Comparison of ENCODE assay signal across 8 cellular contexts in genomic region chr2:223943135-223943534, GRCh38. TPM values are rescaled to one million over a fixed set of nuclear protein-coding genes. Genes with fewer than 3 reads are reported as not detected.
DNase-seq lines count a peak whose midpoint lies in the region; ATAC-seq, FAIRE-seq and TF ChIP-seq lines count a peak whose summit lies in the region.

No MANE protein-coding gene starts in this region.

- FAIRE-seq in GM12878 (lab: Jason Lieb, UNC), result no peak

- H3K27ac ChIP-seq in GM12878 (ENCODE audit: control insufficient read depth, insufficient read depth) (no peak overlapping the region), mesenchymal stem cell (ENCODE audit: low read length, poor library complexity, severe bottlenecking) (peak overlapping the region; percentile 58), transverse colon (peak overlapping the region; percentile 93 to 97 (median 94))

- no peak for TF ChIP-seq POLR2A in GM12878 (IDR thresholded peaks at IDR 0.05; ENCODE audit: low read depth, low read length)
- no peak for TF ChIP-seq POLR2A in transverse colon (IDR thresholded peaks at IDR 0.05)

- H3K9ac ChIP-seq in GM12878 (ENCODE audit: control insufficient read depth, insufficient read depth, low read length), result no peak overlapping the region
- H3K9ac ChIP-seq in mesenchymal stem cell (ENCODE audit: low read length), result peak overlapping the region; percentile 97

- no peak overlapping the region for H3K4ac ChIP-seq in mesenchymal stem cell (ENCODE audit: low read depth in 1 of 2, low read length in 2 of 2)

- H3K36me3 ChIP-seq in GM12878 (ENCODE audit: control insufficient read depth in 2 of 2, insufficient read depth in 2 of 2, low read length in 1 of 2) (no peaks in the 10 kb centered on the region), mesenchymal stem cell (ENCODE audit: control insufficient read depth in 1 of 2, insufficient read depth in 2 of 2, low read depth in 1 of 2, low read length in 2 of 2) (peaks cover 0 to 2% of the 10 kb centered on the region in 2 experiments), transverse colon (no peaks in the 10 kb centered on the region)

- no peak overlapping the region for H2BK120ac ChIP-seq in mesenchymal stem cell (ENCODE audit: low read depth, low read length)

- H4K91ac ChIP-seq in mesenchymal stem cell (ENCODE audit: low read length), result no peak overlapping the region

- peak overlapping the region in 1 of 2 experiments; percentile 53 for H3K23ac ChIP-seq in mesenchymal stem cell (ENCODE audit: low read length in 2 of 2)

- peaks cover 67% of the 10 kb centered on the region for H3K4me1 Mint-ChIP-seq in activated naive CD4-positive, alpha-beta T cell treated with anti-CD3 and anti-CD28 coated beads, Interleukin-2, amount 50 U/mL, for 24 hours

- ATAC-seq in GM12878 (no peak), GM21786 (IDR thresholded peaks at IDR 0.05; ENCODE audit: unreplicated experiment) (no peak), HG02973 (IDR thresholded peaks at IDR 0.05; ENCODE audit: unreplicated experiment) (no peak)

- no peak for DNase-seq in activated naive CD4-positive, alpha-beta T cell (lab: John Stamatoyannopoulos, UW)
- no peak for DNase-seq in GM12878 (ENCODE audit: low read depth, low spot score)
- no peak for DNase-seq in mesenchymal stem cell
- no peak for DNase-seq in transverse colon
- no peak for DNase-seq in KG1 (lab: John Stamatoyannopoulos, UW)

- H3K36me3 Mint-ChIP-seq in activated naive CD4-positive, alpha-beta T cell treated with anti-CD3 and anti-CD28 coated beads, Interleukin-2, amount 50 U/mL, for 24 hours, result peaks cover 8% of the 10 kb centered on the region

- BruUV-seq in GM12878 (replicated peaks; lab: Mats Ljungman, UMichigan), result TSS peak; percentile 72

- intact Hi-C loops in GM12878 (cut with micrococcal nuclease; ENCODE audit: unreplicated experiment), result loop anchor here (5.0 kb wide), 1 partner anchor 106 kb away; the partner anchor contains the start of gene AP1S3
- intact Hi-C loops in transverse colon (cut with DNase I; ENCODE audit: low total_unique reads), result no loop called here

- WGBS in GM12878 (ENCODE audit: insufficient coverage, insufficient replicate concordance, low lambda C conversion rate, missing lambda C conversion rate), result 71% methylated on average over 1 of the region's 1 CpG
- WGBS in mesenchymal stem cell, result 88% methylated on average over 1 of the region's 1 CpG
- WGBS in transverse colon (ENCODE audit: low coverage in 1 of 2), 2 donors, result 40 to 48% methylated on average over 1 of the region's 1 CpG

- H4K20me1 ChIP-seq in GM12878 (ENCODE audit: control insufficient read depth, insufficient read depth), result no peaks in the 10 kb centered on the region

- TF ChIP-seq EP300 in GM12878 (IDR thresholded peaks at IDR 0.05; ENCODE audit: borderline replicate concordance in 1 of 2, control insufficient read depth in 1 of 2, low read depth in 2 of 2, low read length in 2 of 2) (no peak), transverse colon (IDR thresholded peaks at IDR 0.05; ENCODE audit: low read depth) (no peak)

- H3K9me3 Mint-ChIP-seq in activated naive CD4-positive, alpha-beta T cell treated with anti-CD3 and anti-CD28 coated beads, Interleukin-2, amount 50 U/mL, for 24 hours, result no peaks in the 10 kb centered on the region

- no peaks in the 10 kb centered on the region for H3K27me3 Mint-ChIP-seq in activated naive CD4-positive, alpha-beta T cell treated with anti-CD3 and anti-CD28 coated beads, Interleukin-2, amount 50 U/mL, for 24 hours

- no peak overlapping the region for H2AFZ ChIP-seq in GM12878 (ENCODE audit: control insufficient read depth, low read depth, low read length)
- H2AFZ ChIP-seq in mesenchymal stem cell (ENCODE audit: low read depth, low read length), result no peak overlapping the region

- H2BK12ac ChIP-seq in mesenchymal stem cell (ENCODE audit: low read length in 2 of 2), result no peak overlapping the region

- H3K4me3 ChIP-seq in GM12878 (peak overlapping the region; percentile 75; the same call in 1 of the 2 replicates), mesenchymal stem cell (ENCODE audit: insufficient read depth in 1 of 2, low read depth in 1 of 2, low read length in 2 of 2) (peak overlapping the region in 1 of 2 experiments; percentile 96), transverse colon (peak overlapping the region in 1 of 4 donors; percentile 97)

- no peaks in the 10 kb centered on the region for H3K27me3 ChIP-seq in GM12878 (replicated peaks in 1 of 2; ENCODE audit: control insufficient read depth in 2 of 2, insufficient read depth in 2 of 2, low read length in 1 of 2)
- no peaks in the 10 kb centered on the region for H3K27me3 ChIP-seq in mesenchymal stem cell (ENCODE audit: control insufficient read depth in 1 of 2, insufficient read depth in 1 of 2, low read length in 2 of 2)
- no peaks in the 10 kb centered on the region for H3K27me3 ChIP-seq in transverse colon

- peaks cover 49% of the 10 kb centered on the region for H3K79me2 ChIP-seq in GM12878 (ENCODE audit: control insufficient read depth, insufficient read depth, low read length)

- CTCF ChIA-PET in GM12878 (lab: Yijun Ruan, JAX), result interaction anchor here (0.6 to 1.3 kb wide), 7 partner anchors 12 to 543 kb away, joined by 3 to 9 read pairs (median 4); no protein-coding TSS in a partner anchor

- no peak for TF ChIP-seq RAD21 in GM12878 (IDR thresholded peaks at IDR 0.05; ENCODE audit: insufficient read depth, low read depth, low read length)

- H3K18ac ChIP-seq in mesenchymal stem cell (ENCODE audit: low read depth in 1 of 2, low read length in 2 of 2), result no peak overlapping the region

- RAD21 ChIA-PET in GM12878 (lab: Charles Lee; ENCODE audit: unreplicated experiment), result interaction anchor here (0.7 to 1.1 kb wide), 3 partner anchors 18 to 47 kb away, joined by 4 read pairs; no protein-coding TSS in a partner anchor

- no peak overlapping the region for H2BK15ac ChIP-seq in mesenchymal stem cell (ENCODE audit: low read depth, poor library complexity, severe bottlenecking)

- no peak overlapping the region for H4K8ac ChIP-seq in mesenchymal stem cell (ENCODE audit: low read length)

- peak overlapping the region; percentile 82 for H3K27ac Mint-ChIP-seq in activated naive CD4-positive, alpha-beta T cell treated with anti-CD3 and anti-CD28 coated beads, Interleukin-2, amount 50 U/mL, for 24 hours

- peaks cover 10% of the 10 kb centered on the region for H3K4me1 ChIP-seq in GM12878 (ENCODE audit: control insufficient read depth, insufficient read depth, low read length)
- peaks cover 8% of the 10 kb centered on the region for H3K4me1 ChIP-seq in mesenchymal stem cell (ENCODE audit: control insufficient read depth, insufficient read depth, low read depth, low read length)
- H3K4me1 ChIP-seq in transverse colon, result peaks cover 10 to 50% (median 26%) of the 10 kb centered on the region in 4 donors

- peak overlapping the region; percentile 61 for H2AK5ac ChIP-seq in mesenchymal stem cell (ENCODE audit: low read length, severe bottlenecking)

- no peak overlapping the region for H3K14ac ChIP-seq in mesenchymal stem cell (ENCODE audit: low read length in 2 of 2)

- SMC1A ChIA-PET in GM12878 (lab: Charles Lee; ENCODE audit: uncharacterized antibody, unreplicated experiment), result interaction anchor here (0.9 to 1.3 kb wide), 4 partner anchors 12 to 48 kb away, joined by 4 to 7 read pairs (median 6); partner anchors contain the start of gene MRPL44

- peaks cover 6% of the 10 kb centered on the region for H3K79me1 ChIP-seq in mesenchymal stem cell (replicated peaks; ENCODE audit: low read length, poor library complexity, severe bottlenecking)

- peak overlapping the region; percentile 88 for H3K4me2 ChIP-seq in GM12878 (ENCODE audit: control insufficient read depth, insufficient read depth)
- H3K4me2 ChIP-seq in mesenchymal stem cell (ENCODE audit: low read length, poor library complexity, severe bottlenecking), result peak overlapping the region; percentile 93

- peak overlapping the region; percentile 90 for H3K4me3 Mint-ChIP-seq in activated naive CD4-positive, alpha-beta T cell treated with anti-CD3 and anti-CD28 coated beads, Interleukin-2, amount 50 U/mL, for 24 hours

- no peak for TF ChIP-seq CTCF in GM12878 (IDR thresholded peaks at IDR 0.05 in 2 of 3, conservative IDR thresholded peaks at IDR 0.05 in 1 of 3; ENCODE audit: control insufficient read depth in 2 of 3, extremely low read depth in 1 of 3, insufficient read depth in 1 of 3, low read depth in 3 of 3, low read length in 3 of 3)
- TF ChIP-seq CTCF in transverse colon (IDR thresholded peaks at IDR 0.05), result no peak

- H3K9me3 ChIP-seq in GM12878 (replicated peaks; ENCODE audit: control insufficient read depth, insufficient read depth, low read length) (no peaks in the 10 kb centered on the region; the same call in 1 of the 3 replicates), mesenchymal stem cell (ENCODE audit: control insufficient read depth, low read length) (peaks cover 3% of the 10 kb centered on the region), transverse colon (no peaks in the 10 kb centered on the region)

- H2BK5ac ChIP-seq in mesenchymal stem cell (ENCODE audit: low read depth, low read length, poor library complexity, severe bottlenecking), result no peak overlapping the region

- POLR2A ChIA-PET in GM12878 (lab: Charles Lee), result interaction anchor here (0.9 to 1.1 kb wide), 2 partner anchors 12 to 46 kb away, joined by 3 to 7 read pairs; no protein-coding TSS in a partner anchor

- in situ Hi-C loops in GM12878 (cut with MboI) (no loop called here), transverse colon (cut with MboI; ENCODE audit: low pct_ligation_motif_present in 1 of 4, low pct_unique_long_range_greater_than_20kb in 1 of 4, low sequenced_read_pairs in 3 of 4) (no loop called here)

RNA-seq across cellular contexts. Expression of gene WDFY1, which starts 2.0 kb away (rescaled TPM):
- 74.7 and 94.2 TPM in 2 replicates for total RNA-seq in GM12878 (2013; cell fraction: nucleolus; rRNA removed)
- total RNA-seq in GM12878 (2014; rRNA removed) (16.7 and 17.0 TPM in 2 replicates), GM12878 (2014; rRNA removed; fragmentation: Illumina TruSeq; extraction: Trizol) (13.2 and 14.3 TPM in 2 replicates), GM12878 (2021) (10.5 and 10.9 TPM in 2 replicates), transverse colon (10 to 100 TPM; 40.4 to 99.6 (median 71.6) TPM)
- polyA plus RNA-seq in GM12878 (2011; ENCODE audit: low read depth), result 23.3 TPM
- polyA plus RNA-seq in GM12878 (2011; rRNA removed) (28.1 and 36.3 TPM in 2 replicates), GM12878 (2014; fragmentation: Illumina TruSeq; extraction: Trizol) (11.9 and 14.3 TPM in 2 replicates), GM12878 (2014; fragmentation: Nextera tagmentation; extraction: Ambion mirVana) (1 to 10 TPM; 2.9 to 4.6 TPM), GM12878 (2014; rRNA removed) (9.8 and 11.1 TPM in 2 replicates), GM12878 (2016; fragmentation: Nextera tagmentation; extraction: Ambion mirVana) (10 to 100 TPM; 20.3 to 22.0 TPM)
- polyA plus RNA-seq in GM12878 (2011; cell fraction: cytosol; rRNA removed), result 19.1 and 23.9 TPM in 2 replicates
- polyA plus RNA-seq in GM12878 (2011; cell fraction: nucleus; rRNA removed), result 37.0 and 38.2 TPM in 2 replicates
- polyA plus RNA-seq in GM12878 (2012), result 31.3 and 31.7 TPM in 2 replicates
- 91.4 and 121 TPM in 2 replicates for polyA minus RNA-seq in GM12878 (2011; rRNA and poly(A)+ RNA removed)
- 10.2 and 11.4 TPM in 2 replicates for polyA minus RNA-seq in GM12878 (2011; cell fraction: cytosol; rRNA and poly(A)+ RNA removed)
- polyA minus RNA-seq in GM12878 (2011; cell fraction: nucleus; rRNA and poly(A)+ RNA removed), result 36.8 and 53.6 TPM in 2 replicates
- polyA plus RNA-seq in mesenchymal stem cell (2013, experiment 1 of 2), result 40.3 TPM
- 39.9 TPM for polyA plus RNA-seq in mesenchymal stem cell (2013, experiment 2 of 2)

RNA-seq across cellular contexts. Expression of gene MRPL44, which starts 14.1 kb away (rescaled TPM):
- total RNA-seq in GM12878 (2013; cell fraction: nucleolus; rRNA removed), result 10.5 and 11.2 TPM in 2 replicates
- total RNA-seq in GM12878 (2014; rRNA removed) (39.5 and 43.2 TPM in 2 replicates), GM12878 (2014; rRNA removed; fragmentation: Illumina TruSeq; extraction: Trizol) (39.8 and 44.3 TPM in 2 replicates), GM12878 (2021) (28.9 and 30.6 TPM in 2 replicates), transverse colon (10 to 100 TPM; 18.9 to 58.4 (median 31.7) TPM)
- polyA plus RNA-seq in GM12878 (2011; ENCODE audit: low read depth), result 28.9 TPM
- polyA plus RNA-seq in GM12878 (2011; rRNA removed) (29.7 and 36.8 TPM in 2 replicates), GM12878 (2014; fragmentation: Illumina TruSeq; extraction: Trizol) (38.7 and 40.9 TPM in 2 replicates), GM12878 (2014; fragmentation: Nextera tagmentation; extraction: Ambion mirVana) (10 to 100 TPM; 18.3 to 22.0 TPM), GM12878 (2014; rRNA removed) (34.6 and 36.2 TPM in 2 replicates), GM12878 (2016; fragmentation: Nextera tagmentation; extraction: Ambion mirVana) (10 to 100 TPM; 39.9 to 42.6 TPM)
- polyA plus RNA-seq in GM12878 (2011; cell fraction: cytosol; rRNA removed), result 25.2 and 28.7 TPM in 2 replicates
- polyA plus RNA-seq in GM12878 (2011; cell fraction: nucleus; rRNA removed), result 8.0 and 12.3 TPM in 2 replicates
- 23.1 and 30.3 TPM in 2 replicates for polyA plus RNA-seq in GM12878 (2012)
- polyA minus RNA-seq in GM12878 (2011; rRNA and poly(A)+ RNA removed), result 6.9 and 9.1 TPM in 2 replicates
- 7.7 and 13.1 TPM in 2 replicates for polyA minus RNA-seq in GM12878 (2011; cell fraction: cytosol; rRNA and poly(A)+ RNA removed)
- 5.2 and 7.7 TPM in 2 replicates for polyA minus RNA-seq in GM12878 (2011; cell fraction: nucleus; rRNA and poly(A)+ RNA removed)
- polyA plus RNA-seq in mesenchymal stem cell (2013, experiment 1 of 2), result 22.5 TPM
- 21.7 TPM for polyA plus RNA-seq in mesenchymal stem cell (2013, experiment 2 of 2)
